In genomic region chr12:112346194-112346593, GRCh38 we compare ENCODE assay signal across 3 cellular contexts.
TF ChIP-seq lines count a peak whose summit lies in the region.

No MANE protein-coding gene starts in this region.

TF ChIP-seq in HEK293, 187 proteins besides CTCF, POLR2A, EP300 and RAD21 (continued from another document):
- TF ChIP-seq, protein P1, sequence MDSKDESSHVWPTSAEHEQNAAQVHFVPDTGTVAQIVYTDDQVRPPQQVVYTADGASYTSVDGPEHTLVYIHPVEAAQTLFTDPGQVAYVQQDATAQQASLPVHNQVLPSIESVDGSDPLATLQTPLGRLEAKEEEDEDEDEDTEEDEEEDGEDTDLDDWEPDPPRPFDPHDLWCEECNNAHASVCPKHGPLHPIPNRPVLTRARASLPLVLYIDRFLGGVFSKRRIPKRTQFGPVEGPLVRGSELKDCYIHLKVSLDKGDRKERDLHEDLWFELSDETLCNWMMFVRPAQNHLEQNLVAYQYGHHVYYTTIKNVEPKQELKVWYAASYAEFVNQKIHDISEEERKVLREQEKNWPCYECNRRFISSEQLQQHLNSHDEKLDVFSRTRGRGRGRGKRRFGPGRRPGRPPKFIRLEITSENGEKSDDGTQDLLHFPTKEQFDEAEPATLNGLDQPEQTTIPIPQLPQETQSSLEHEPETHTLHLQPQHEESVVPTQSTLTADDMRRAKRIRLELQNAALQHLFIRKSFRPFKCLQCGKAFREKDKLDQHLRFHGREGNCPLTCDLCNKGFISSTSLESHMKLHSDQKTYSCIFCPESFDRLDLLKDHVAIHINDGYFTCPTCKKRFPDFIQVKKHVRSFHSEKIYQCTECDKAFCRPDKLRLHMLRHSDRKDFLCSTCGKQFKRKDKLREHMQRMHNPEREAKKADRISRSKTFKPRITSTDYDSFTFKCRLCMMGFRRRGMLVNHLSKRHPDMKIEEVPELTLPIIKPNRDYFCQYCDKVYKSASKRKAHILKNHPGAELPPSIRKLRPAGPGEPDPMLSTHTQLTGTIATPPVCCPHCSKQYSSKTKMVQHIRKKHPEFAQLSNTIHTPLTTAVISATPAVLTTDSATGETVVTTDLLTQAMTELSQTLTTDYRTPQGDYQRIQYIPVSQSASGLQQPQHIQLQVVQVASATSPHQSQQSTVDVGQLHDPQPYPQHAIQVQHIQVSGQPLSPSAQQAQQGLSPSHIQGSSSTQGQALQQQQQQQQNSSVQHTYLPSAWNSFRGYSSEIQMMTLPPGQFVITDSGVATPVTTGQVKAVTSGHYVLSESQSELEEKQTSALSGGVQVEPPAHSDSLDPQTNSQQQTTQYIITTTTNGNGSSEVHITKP (tag by site-specific recombination; IDR thresholded peaks at IDR 0.05): peak; percentile 34

TF ChIP-seq in WTC11, 78 proteins besides CTCF, POLR2A, EP300 and RAD21 (continued from another document):
- TF ChIP-seq TEAD4 (CRISPR knock-in tag; IDR thresholded peaks at IDR 0.05): no peak
- no peak for TF ChIP-seq JAZF1 (CRISPR knock-in tag; IDR thresholded peaks at IDR 0.05)
- no peak for TF ChIP-seq ATF2 (CRISPR knock-in tag; IDR thresholded peaks at IDR 0.05; ENCODE audit: borderline replicate concordance, low read depth)
- TF ChIP-seq, protein P2, sequence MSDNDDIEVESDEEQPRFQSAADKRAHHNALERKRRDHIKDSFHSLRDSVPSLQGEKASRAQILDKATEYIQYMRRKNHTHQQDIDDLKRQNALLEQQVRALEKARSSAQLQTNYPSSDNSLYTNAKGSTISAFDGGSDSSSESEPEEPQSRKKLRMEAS (CRISPR knock-in tag; IDR thresholded peaks at IDR 0.05): no peak
- no peak for TF ChIP-seq USF2 (CRISPR knock-in tag; IDR thresholded peaks at IDR 0.05)
- no peak for TF ChIP-seq FOXP1 (CRISPR knock-in tag; IDR thresholded peaks at IDR 0.05; ENCODE audit: borderline replicate concordance)
- no peak for TF ChIP-seq MLX (CRISPR knock-in tag; IDR thresholded peaks at IDR 0.05)
- TF ChIP-seq ZNF396 (CRISPR knock-in tag; IDR thresholded peaks at IDR 0.05; ENCODE audit: borderline replicate concordance): no peak
- no peak for TF ChIP-seq CBFB (CRISPR knock-in tag; IDR thresholded peaks at IDR 0.05; ENCODE audit: low read depth)
- TF ChIP-seq ZNF138 (CRISPR knock-in tag; conservative IDR thresholded peaks at IDR 0.05): no peak
- TF ChIP-seq SMAD3 (CRISPR knock-in tag; IDR thresholded peaks at IDR 0.05; ENCODE audit: borderline replicate concordance): no peak
- TF ChIP-seq ESRRA (CRISPR knock-in tag; IDR thresholded peaks at IDR 0.05; ENCODE audit: borderline replicate concordance): no peak
- no peak for TF ChIP-seq ZNF232 (CRISPR knock-in tag; IDR thresholded peaks at IDR 0.05)
TF ChIP-seq in WTC11: peak in this region for 0.

TF ChIP-seq in SK-N-SH treated with all-trans-retinoic acid at 6 μM for 48 hours, 23 proteins besides CTCF, POLR2A, EP300 and RAD21 (continued from another document):
- TF ChIP-seq, protein P3, sequence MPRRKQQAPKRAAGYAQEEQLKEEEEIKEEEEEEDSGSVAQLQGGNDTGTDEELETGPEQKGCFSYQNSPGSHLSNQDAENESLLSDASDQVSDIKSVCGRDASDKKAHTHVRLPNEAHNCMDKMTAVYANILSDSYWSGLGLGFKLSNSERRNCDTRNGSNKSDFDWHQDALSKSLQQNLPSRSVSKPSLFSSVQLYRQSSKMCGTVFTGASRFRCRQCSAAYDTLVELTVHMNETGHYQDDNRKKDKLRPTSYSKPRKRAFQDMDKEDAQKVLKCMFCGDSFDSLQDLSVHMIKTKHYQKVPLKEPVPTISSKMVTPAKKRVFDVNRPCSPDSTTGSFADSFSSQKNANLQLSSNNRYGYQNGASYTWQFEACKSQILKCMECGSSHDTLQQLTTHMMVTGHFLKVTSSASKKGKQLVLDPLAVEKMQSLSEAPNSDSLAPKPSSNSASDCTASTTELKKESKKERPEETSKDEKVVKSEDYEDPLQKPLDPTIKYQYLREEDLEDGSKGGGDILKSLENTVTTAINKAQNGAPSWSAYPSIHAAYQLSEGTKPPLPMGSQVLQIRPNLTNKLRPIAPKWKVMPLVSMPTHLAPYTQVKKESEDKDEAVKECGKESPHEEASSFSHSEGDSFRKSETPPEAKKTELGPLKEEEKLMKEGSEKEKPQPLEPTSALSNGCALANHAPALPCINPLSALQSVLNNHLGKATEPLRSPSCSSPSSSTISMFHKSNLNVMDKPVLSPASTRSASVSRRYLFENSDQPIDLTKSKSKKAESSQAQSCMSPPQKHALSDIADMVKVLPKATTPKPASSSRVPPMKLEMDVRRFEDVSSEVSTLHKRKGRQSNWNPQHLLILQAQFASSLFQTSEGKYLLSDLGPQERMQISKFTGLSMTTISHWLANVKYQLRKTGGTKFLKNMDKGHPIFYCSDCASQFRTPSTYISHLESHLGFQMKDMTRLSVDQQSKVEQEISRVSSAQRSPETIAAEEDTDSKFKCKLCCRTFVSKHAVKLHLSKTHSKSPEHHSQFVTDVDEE (CRISPR knock-in tag; IDR thresholded peaks at IDR 0.05): no peak
- TF ChIP-seq TCF4 (CRISPR knock-in tag; IDR thresholded peaks at IDR 0.05; ENCODE audit: borderline replicate concordance) (no peak), ZNF565 (CRISPR knock-in tag; conservative IDR thresholded peaks at IDR 0.05; ENCODE audit: low read depth) (no peak), ZFP3 (CRISPR knock-in tag; IDR thresholded peaks at IDR 0.05) (no peak), TOX (CRISPR knock-in tag; IDR thresholded peaks at IDR 0.05; ENCODE audit: borderline replicate concordance) (no peak), ZNF70 (CRISPR knock-in tag; IDR thresholded peaks at IDR 0.05) (no peak), CSDC2 (CRISPR knock-in tag; IDR thresholded peaks at IDR 0.05) (no peak), ZFP30 (CRISPR knock-in tag; IDR thresholded peaks at IDR 0.05) (no peak), BACH2 (CRISPR knock-in tag; IDR thresholded peaks at IDR 0.05; ENCODE audit: borderline replicate concordance) (no peak), OSR1 (CRISPR knock-in tag; IDR thresholded peaks at IDR 0.05) (no peak), ZC3H10 (CRISPR knock-in tag; IDR thresholded peaks at IDR 0.05) (no peak), ESRRG (CRISPR knock-in tag; IDR thresholded peaks at IDR 0.05) (no peak), SNAI2 (CRISPR knock-in tag; IDR thresholded peaks at IDR 0.05) (no peak)
- TF ChIP-seq, protein P4, sequence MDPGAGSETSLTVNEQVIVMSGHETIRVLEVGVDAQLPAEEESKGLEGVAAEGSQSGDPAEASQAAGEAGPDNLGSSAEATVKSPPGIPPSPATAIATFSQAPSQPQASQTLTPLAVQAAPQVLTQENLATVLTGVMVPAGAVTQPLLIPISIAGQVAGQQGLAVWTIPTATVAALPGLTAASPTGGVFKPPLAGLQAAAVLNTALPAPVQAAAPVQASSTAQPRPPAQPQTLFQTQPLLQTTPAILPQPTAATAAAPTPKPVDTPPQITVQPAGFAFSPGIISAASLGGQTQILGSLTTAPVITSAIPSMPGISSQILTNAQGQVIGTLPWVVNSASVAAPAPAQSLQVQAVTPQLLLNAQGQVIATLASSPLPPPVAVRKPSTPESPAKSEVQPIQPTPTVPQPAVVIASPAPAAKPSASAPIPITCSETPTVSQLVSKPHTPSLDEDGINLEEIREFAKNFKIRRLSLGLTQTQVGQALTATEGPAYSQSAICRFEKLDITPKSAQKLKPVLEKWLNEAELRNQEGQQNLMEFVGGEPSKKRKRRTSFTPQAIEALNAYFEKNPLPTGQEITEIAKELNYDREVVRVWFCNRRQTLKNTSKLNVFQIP (CRISPR knock-in tag; IDR thresholded peaks at IDR 0.05; ENCODE audit: borderline replicate concordance, low read depth): no peak
TF ChIP-seq in SK-N-SH treated with all-trans-retinoic acid at 6 μM for 48 hours: peak in this region for 0.
